ENCODE assay signal across 1 cellular context in genomic region chr15:63495343-63495742, GRCh38.
TF ChIP-seq lines count a peak whose summit lies in the region.

No MANE protein-coding gene starts in this region.

TF ChIP-seq in SK-N-SH, 30 proteins besides CTCF, POLR2A, EP300 and RAD21:
- TF ChIP-seq IRF3 (IDR thresholded peaks at IDR 0.05; ENCODE audit: low read depth, low read length) (no peak), TAF1 (IDR thresholded peaks at IDR 0.05; ENCODE audit: borderline replicate concordance, low read depth, low read length) (no peak), CHD2 (IDR thresholded peaks at IDR 0.05; ENCODE audit: low read length, partially characterized antibody) (no peak), RXRA (IDR thresholded peaks at IDR 0.05; ENCODE audit: borderline replicate concordance, low read depth) (no peak), ELF1 (IDR thresholded peaks at IDR 0.05) (no peak)
TF ChIP-seq in SK-N-SH: peak in this region for 0.
